Comparison of ENCODE assay signal across 8 cellular contexts in the genomic region with DNA sequence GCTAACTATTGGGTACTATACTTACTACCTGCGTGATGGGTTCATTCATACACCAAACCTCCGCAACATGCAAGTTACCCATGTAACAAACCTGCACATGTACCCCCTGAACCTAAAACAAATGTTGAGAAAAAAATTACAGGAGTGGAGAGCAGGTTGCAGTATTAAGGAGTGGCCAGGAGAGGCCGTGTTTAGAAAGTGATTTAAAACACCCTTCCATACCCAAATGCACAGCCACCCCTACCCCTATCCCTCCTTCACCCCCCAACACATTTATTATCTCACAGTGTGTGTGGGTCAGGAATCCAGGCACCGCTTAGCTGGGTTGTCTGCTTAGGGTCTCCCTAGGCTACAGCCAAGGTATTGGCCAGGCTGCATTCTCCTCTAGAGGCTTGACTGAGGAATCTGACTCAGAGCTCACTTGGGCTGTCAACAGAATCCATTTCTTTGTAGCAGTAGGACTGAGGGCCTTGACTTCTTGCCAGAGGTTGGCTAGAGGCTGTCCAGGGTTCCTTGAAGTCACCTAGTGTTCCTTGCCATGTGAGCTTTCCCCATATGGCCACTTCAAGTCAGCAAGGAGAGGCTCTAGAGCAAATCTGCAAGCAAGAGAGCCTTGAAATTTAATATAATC.
DNase-seq lines count a peak whose midpoint lies in the region; ATAC-seq, FAIRE-seq and TF ChIP-seq lines count a peak whose summit lies in the region.
"Not testable (repeated sequence)": the region's sequence is repeated elsewhere in the genome, so short reads cannot be mapped to it uniquely, and the experiment has no call there.

No MANE protein-coding gene starts in this region.

- not testable (repeated sequence) for H3K18ac ChIP-seq in IMR-90 (ENCODE audit: low read depth, low read length)

- not testable (repeated sequence) for TF ChIP-seq POLR2A in IMR-90 (IDR thresholded peaks at IDR 0.05; ENCODE audit: low read depth, low read length); K562 (conservative IDR thresholded peaks at IDR 0.05)

- not testable (repeated sequence) for H3K4ac ChIP-seq in IMR-90 (ENCODE audit: low read depth, low read length)

- peak; percentile 23 for ATAC-seq in CD8-positive, alpha-beta T cell
- ATAC-seq in IMR-90 (ENCODE audit: low read depth), result peak; percentile 67
- peak; percentile 48; the same call in 1 of the 3 replicates for ATAC-seq in RWPE2 (ENCODE audit: low read depth)
- peak; percentile 81 for ATAC-seq in K562
- peak; percentile 14 for ATAC-seq in Right ventricle myocardium superior (ENCODE audit: poor library complexity)
- ATAC-seq in lung (ENCODE audit: insufficient read depth, low FRiP score), result peak; percentile 81
- peak; percentile 28 for ATAC-seq in stimulated activated naive CD8-positive, alpha-beta T cell treated with anti-CD3 and anti-CD28 coated beads, Interleukin-15, Interleukin-2, amounts not matched to agents 100 U/mL and 50 U/mL, for 24 hours

- not testable (repeated sequence) for H3K27ac ChIP-seq in CD8-positive, alpha-beta T cell (ENCODE audit: low read depth, low read length); IMR-90 (ENCODE audit: insufficient read depth, low read length); RWPE2 (ENCODE audit: poor library complexity, severe bottlenecking); K562 (ENCODE audit: extremely low read depth, low read depth, low read length); hepatocyte
- H3K27ac ChIP-seq in lung (ENCODE audit: low read depth in 1 of 2, low read length in 1 of 2), result peak overlapping the region in 1 of 2 donors; percentile 21

- H3K9me3 Mint-ChIP-seq in CD8-positive, alpha-beta T cell, result not testable (repeated sequence)

- not testable (repeated sequence) for BruUV-seq in IMR-90 (replicated peaks; lab: Mats Ljungman, UMichigan); K562 (replicated peaks; lab: Mats Ljungman, UMichigan)

- H3K4me3 Mint-ChIP-seq in CD8-positive, alpha-beta T cell, result not testable (repeated sequence)

- H3K9me2 ChIP-seq in hepatocyte (replicated peaks; ENCODE audit: insufficient read depth), result not testable (repeated sequence)

- not testable (repeated sequence) for H3K9me1 ChIP-seq in IMR-90 (ENCODE audit: insufficient read depth, low read length); K562 (ENCODE audit: control insufficient read depth, insufficient read depth, low read length)

- H3K27me3 ChIP-seq in CD8-positive, alpha-beta T cell (ENCODE audit: insufficient read depth, low read length); IMR-90 (ENCODE audit: control insufficient read depth, insufficient read depth, low read length); RWPE2 (ENCODE audit: insufficient read depth, poor library complexity, severe bottlenecking); K562 (ENCODE audit: control insufficient read depth in 2 of 2, insufficient read depth in 2 of 2, low read length in 2 of 2); hepatocyte; lung (ENCODE audit: control insufficient read depth, insufficient read depth): not testable (repeated sequence)

- H3K4me1 Mint-ChIP-seq in CD8-positive, alpha-beta T cell (ENCODE audit: low read depth), result not testable (repeated sequence)

- H4K20me1 ChIP-seq in IMR-90 (ENCODE audit: insufficient read depth, low read length); K562 (replicated peaks; ENCODE audit: control insufficient read depth, insufficient read depth, low read length); hepatocyte (ENCODE audit: insufficient read depth, poor library complexity, severe bottlenecking): not testable (repeated sequence)

- not testable (repeated sequence) for H2AK9ac ChIP-seq in IMR-90 (replicated peaks; ENCODE audit: low read depth, low read length, poor library complexity)

- TF ChIP-seq CTCF in CD8-positive, alpha-beta T cell (IDR thresholded peaks at IDR 0.05); IMR-90 (conservative IDR thresholded peaks at IDR 0.05; ENCODE audit: low read depth, low read length); RWPE2 (IDR thresholded peaks at IDR 0.05; ENCODE audit: poor library complexity, severe bottlenecking); K562 (IDR thresholded peaks at IDR 0.05 in 2 of 3, conservative IDR thresholded peaks at IDR 0.05 in 1 of 3; ENCODE audit: insufficient read depth in 2 of 3, low read depth in 1 of 3, low read length in 3 of 3); lung (IDR thresholded peaks at IDR 0.05; ENCODE audit: control extremely low read depth, extremely low read depth): not testable (repeated sequence)
- TF ChIP-seq CTCF in hepatocyte (IDR thresholded peaks at IDR 0.05; ENCODE audit: poor library complexity), result peak; percentile 11

- H4K8ac ChIP-seq in IMR-90 (ENCODE audit: low read depth in 2 of 2, low read length in 2 of 2), result not testable (repeated sequence)

- H2BK15ac ChIP-seq in IMR-90 (ENCODE audit: low read depth, low read length), result not testable (repeated sequence)

- FAIRE-seq in K562 (lab: Jason Lieb, UNC), result not testable (repeated sequence)

- H3K79me2 ChIP-seq in K562 (ENCODE audit: control insufficient read depth, insufficient read depth, low read length); hepatocyte: not testable (repeated sequence)

- not testable (repeated sequence) for H3K4me2 ChIP-seq in IMR-90 (ENCODE audit: low read depth, low read length); K562 (ENCODE audit: insufficient read depth, low read length); hepatocyte

- not testable (repeated sequence) for H2AK5ac ChIP-seq in IMR-90 (ENCODE audit: low read depth, low read length)

- dilution Hi-C loops in IMR-90 (cut with HindIII; ENCODE audit: low sequenced_read_pairs, unreplicated experiment), result not testable (repeated sequence)

- POLR2A ChIA-PET in CD8-positive, alpha-beta T cell (lab: Charles Lee); IMR-90 (lab: Charles Lee; ENCODE audit: unreplicated experiment); K562 (lab: Yijun Ruan, JAX): not testable (repeated sequence)

- not testable (repeated sequence) for H3K9ac ChIP-seq in IMR-90 (ENCODE audit: low read depth, low read length); K562 (ENCODE audit: insufficient read depth in 1 of 2, low read depth in 2 of 2, low read length in 2 of 2)

- H4K5ac ChIP-seq in IMR-90 (ENCODE audit: low read depth, low read length), result not testable (repeated sequence)

- not testable (repeated sequence) for H3K79me1 ChIP-seq in IMR-90 (ENCODE audit: low read depth in 1 of 2, low read length in 2 of 2)

- WGBS in IMR-90 (ENCODE audit: extremely low coverage in 2 of 2, insufficient read length in 1 of 2), 2 experiments, result no CpG with 5 or more reads among the region's 4 CpGs
- 57% methylated on average over 2 of the region's 4 CpGs for WGBS in K562 (ENCODE audit: insufficient coverage, low coverage, missing lambda C conversion rate)
- 75% methylated on average over 3 of the region's 4 CpGs for WGBS in hepatocyte (ENCODE audit: low lambda C conversion rate, missing lambda C conversion rate)
- 55 to 57% methylated on average over 2 of the region's 4 CpGs for WGBS in lung, 2 donors

- H3K27me3 Mint-ChIP-seq in CD8-positive, alpha-beta T cell (ENCODE audit: low read depth), result not testable (repeated sequence)

- not testable (repeated sequence) for DNase-seq in CD8-positive, alpha-beta T cell; IMR-90; RWPE2 (ENCODE audit: low spot score); K562 (ENCODE audit: extremely low read depth in 1 of 4, low spot score in 3 of 4); Right ventricle myocardium superior; hepatocyte (ENCODE audit: low spot score); lung (ENCODE audit: low spot score); stimulated activated naive CD8-positive, alpha-beta T cell treated with anti-CD3 and anti-CD28 coated beads, Interleukin-15, Interleukin-2, amounts not matched to agents 100 U/mL and 50 U/mL, for 24 hours

- H3K36me3 Mint-ChIP-seq in CD8-positive, alpha-beta T cell, result not testable (repeated sequence)

- in situ Hi-C loops in IMR-90 (cut with MboI; ENCODE audit: low sequenced_read_pairs); K562 (cut with MboI): not testable (repeated sequence)

- not testable (repeated sequence) for H2BK20ac ChIP-seq in IMR-90 (ENCODE audit: low read depth, low read length)

- not testable (repeated sequence) for TF ChIP-seq RAD21 in IMR-90 (IDR thresholded peaks at IDR 0.05; ENCODE audit: low read length); K562 (CRISPR knock-in tag; conservative IDR thresholded peaks at IDR 0.05 in 1 of 2, IDR thresholded peaks at IDR 0.05 in 1 of 2)

- H3K9me3 ChIP-seq in CD8-positive, alpha-beta T cell (ENCODE audit: low read length); IMR-90 (ENCODE audit: control insufficient read depth, insufficient read depth, low read length); RWPE2 (ENCODE audit: severe bottlenecking); K562 (replicated peaks; ENCODE audit: control insufficient read depth, insufficient read depth, low read depth, low read length); hepatocyte (ENCODE audit: low read depth); lung (ENCODE audit: control insufficient read depth in 2 of 2, insufficient read depth in 1 of 2, low read length in 1 of 2): not testable (repeated sequence)

- not testable (repeated sequence) for H4K91ac ChIP-seq in IMR-90 (ENCODE audit: insufficient read depth, low read depth, low read length)

- not testable (repeated sequence) for TF ChIP-seq EP300 in K562 (IDR thresholded peaks at IDR 0.05; ENCODE audit: low read length)

- H3K4me1 ChIP-seq in CD8-positive, alpha-beta T cell (ENCODE audit: insufficient read depth, low read length); IMR-90 (ENCODE audit: control insufficient read depth, insufficient read depth, low read length); RWPE2 (ENCODE audit: insufficient read depth, poor library complexity, severe bottlenecking); K562 (replicated peaks in 1 of 2; ENCODE audit: control insufficient read depth in 2 of 2, insufficient read depth in 2 of 2, low read length in 2 of 2); hepatocyte (ENCODE audit: insufficient read depth); lung (ENCODE audit: control insufficient read depth in 2 of 2, insufficient read depth in 2 of 2, low read length in 2 of 2): not testable (repeated sequence)

- H3K23ac ChIP-seq in IMR-90 (ENCODE audit: low read depth, low read length), result not testable (repeated sequence)

- not testable (repeated sequence) for H3K4me3 ChIP-seq in CD8-positive, alpha-beta T cell (ENCODE audit: low read depth, low read length); IMR-90 (ENCODE audit: insufficient read depth, low read depth, low read length); RWPE2 (ENCODE audit: severe bottlenecking); K562; hepatocyte; lung

- H2AFZ ChIP-seq in IMR-90 (replicated peaks; ENCODE audit: low read length, poor library complexity); K562 (ENCODE audit: low read depth, low read length); hepatocyte: not testable (repeated sequence)

- H2BK120ac ChIP-seq in IMR-90 (ENCODE audit: low read depth, low read length), result not testable (repeated sequence)

- CTCF ChIA-PET in CD8-positive, alpha-beta T cell (lab: Charles Lee); IMR-90 (lab: Yijun Ruan, JAX); K562 (lab: Yijun Ruan, JAX; ENCODE audit: low intra/inter-chr PET ratio): not testable (repeated sequence)

- H3K56ac ChIP-seq in IMR-90 (ENCODE audit: extremely low read depth, insufficient read depth, low read length), result not testable (repeated sequence)

- not testable (repeated sequence) for H3K36me3 ChIP-seq in CD8-positive, alpha-beta T cell (ENCODE audit: insufficient read depth, low read length); IMR-90 (ENCODE audit: control insufficient read depth, insufficient read depth, low read length); RWPE2 (ENCODE audit: low read depth); K562 (ENCODE audit: control insufficient read depth, insufficient read depth, low read length); hepatocyte (replicated peaks; ENCODE audit: insufficient read depth, low read depth); lung (ENCODE audit: control insufficient read depth in 2 of 2, insufficient read depth in 2 of 2, low read length in 2 of 2)

- not testable (repeated sequence) for H3K14ac ChIP-seq in IMR-90 (replicated peaks; ENCODE audit: low read depth, low read length)

- intact Hi-C loops in CD8-positive, alpha-beta T cell (cut with DNase I, micrococcal nuclease); IMR-90 (cut with micrococcal nuclease); K562 (cut with micrococcal nuclease); Right ventricle myocardium superior (cut with DNase I): not testable (repeated sequence)

- H3K27ac Mint-ChIP-seq in CD8-positive, alpha-beta T cell, result not testable (repeated sequence)

- H2BK5ac ChIP-seq in IMR-90 (ENCODE audit: low read depth, low read length, poor library complexity, severe bottlenecking), result not testable (repeated sequence)

Comparison
In these comparisons a context has a peak if more than half of its experiments do, and no peak if none do; other contexts are left out.
1. ATAC-seq: peak in every context shown above with its lines; median percentile 81 in K562; 81 in lung; 67 in IMR-90; 48 in RWPE2; 28 in stimulated activated naive CD8-positive, alpha-beta T cell treated with anti-CD3 and anti-CD28 coated beads, Interleukin-15, Interleukin-2, amounts not matched to agents 100 U/mL and 50 U/mL, for 24 hours; 23 in CD8-positive, alpha-beta T cell; 14 in Right ventricle myocardium superior.